8 cellular contexts compared by ENCODE assay signal in the genomic region with DNA sequence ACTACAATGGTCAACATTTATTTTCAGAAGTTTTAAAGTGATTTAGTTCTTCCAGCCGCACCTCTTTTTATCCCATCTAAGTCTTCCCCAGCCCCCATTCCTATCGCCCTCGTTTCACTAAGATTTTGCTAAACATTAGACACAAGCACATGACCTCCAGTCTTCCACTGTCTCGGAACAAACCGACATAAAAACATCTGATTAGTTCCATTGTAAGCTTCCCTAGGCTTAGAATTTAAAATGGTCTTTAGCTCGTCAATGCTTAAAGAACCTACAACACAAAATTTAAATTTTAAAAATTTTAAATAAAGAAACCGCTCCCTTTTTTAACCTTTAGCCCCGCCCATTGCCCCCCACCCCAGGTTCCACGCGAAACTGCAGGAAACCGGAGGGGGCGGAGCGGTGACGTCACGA. TPM values are rescaled to one million over a fixed set of nuclear protein-coding genes. Genes with fewer than 3 reads are reported as not detected.
DNase-seq lines count a peak whose midpoint lies in the region; ATAC-seq and TF ChIP-seq lines count a peak whose summit lies in the region.

No MANE protein-coding gene starts in this region.

- no peak for TF ChIP-seq CTCF in HFFc6 (IDR thresholded peaks at IDR 0.05)

- peak overlapping the region; percentile 90; the same call in 1 of the 2 replicates for H3K4me3 ChIP-seq in iPS-18c (ENCODE audit: insufficient read depth, low read depth, low read length)

- H3K9me3 ChIP-seq in iPS-18c (ENCODE audit: control insufficient read depth, insufficient read depth, low read length) = peaks cover 3% of the 10 kb centered on the region

- peaks cover 27% of the 10 kb centered on the region for H3K4me1 Mint-ChIP-seq in HFFc6 (ENCODE audit: low read depth)
- peaks cover 24% of the 10 kb centered on the region for H3K4me1 Mint-ChIP-seq in activated naive CD8-positive, alpha-beta T cell treated with anti-CD3 and anti-CD28 coated beads, Interleukin-2, amount 10 ng/mL, durations not matched to agents 7 days and 5 days

- DNase-seq in HFFc6 (no peak), NCI-H82 (lab: John Stamatoyannopoulos, UW) (peak; percentile 89), iPS-NIHi11 (ENCODE audit: low spot score) (no peak), DMS79 (lab: John Stamatoyannopoulos, UW) (no peak)
- no peak for DNase-seq in activated naive CD8-positive, alpha-beta T cell treated with anti-CD3 and anti-CD28 coated beads, Interleukin-2, amount 10 ng/mL, durations not matched to agents 7 days and 5 days
- DNase-seq in stimulated activated CD8-positive, alpha-beta memory T cell treated with anti-CD3 and anti-CD28 coated beads, Interleukin-12 subunit alpha, Interleukin-12 subunit beta, amount 100 ng/mL, for 24 hours (ENCODE audit: extremely low read depth) = peak; percentile 90

- H3K4me3 Mint-ChIP-seq in HFFc6 = peak overlapping the region; percentile 93
- peak overlapping the region; percentile 87 for H3K4me3 Mint-ChIP-seq in activated naive CD8-positive, alpha-beta T cell treated with anti-CD3 and anti-CD28 coated beads, Interleukin-2, amount 10 ng/mL, durations not matched to agents 7 days and 5 days

- peaks cover 12% of the 10 kb centered on the region for H3K27me3 Mint-ChIP-seq in HFFc6 (ENCODE audit: insufficient read depth)
- H3K27me3 Mint-ChIP-seq in activated naive CD8-positive, alpha-beta T cell treated with anti-CD3 and anti-CD28 coated beads, Interleukin-2, amount 10 ng/mL, durations not matched to agents 7 days and 5 days = peaks cover 2% of the 10 kb centered on the region

- POLR2A ChIA-PET in activated naive CD8-positive, alpha-beta T cell treated with anti-CD3 and anti-CD28 coated beads, Interleukin-2, amount 10 ng/mL, durations not matched to agents 7 days and 5 days (lab: Charles Lee) = interaction anchor here (0.7 to 5.4 kb wide), 10 partner anchors 13 to 820 kb away, joined by 3 to 46 read pairs (median 4); partner anchors contain the start of genes EIF2A, GPR171, SELENOT and SERP1

- peak overlapping the region; percentile 98 for H3K27ac Mint-ChIP-seq in HFFc6
- peak overlapping the region; percentile 92 for H3K27ac Mint-ChIP-seq in activated naive CD8-positive, alpha-beta T cell treated with anti-CD3 and anti-CD28 coated beads, Interleukin-2, amount 10 ng/mL, durations not matched to agents 7 days and 5 days

- peaks cover 37% of the 10 kb centered on the region for H3K36me3 Mint-ChIP-seq in HFFc6 (ENCODE audit: low read depth)
- peaks cover 3% of the 10 kb centered on the region for H3K36me3 Mint-ChIP-seq in activated naive CD8-positive, alpha-beta T cell treated with anti-CD3 and anti-CD28 coated beads, Interleukin-2, amount 10 ng/mL, durations not matched to agents 7 days and 5 days

- peak; percentile 7 for ATAC-seq in GM18499 (IDR thresholded peaks at IDR 0.05; ENCODE audit: insufficient read depth, unreplicated experiment)
- ATAC-seq in activated naive CD8-positive, alpha-beta T cell treated with anti-CD3 and anti-CD28 coated beads, Interleukin-2, amount 10 ng/mL, durations not matched to agents 7 days and 5 days (ENCODE audit: low read depth) = no peak

- peaks cover 3% of the 10 kb centered on the region; the same call in 1 of the 2 replicates for H3K9me3 Mint-ChIP-seq in HFFc6
- H3K9me3 Mint-ChIP-seq in activated naive CD8-positive, alpha-beta T cell treated with anti-CD3 and anti-CD28 coated beads, Interleukin-2, amount 10 ng/mL, durations not matched to agents 7 days and 5 days = no peaks in the 10 kb centered on the region

RNA-seq across cellular contexts. Expression of gene TSC22D2, which starts 0.3 kb away (rescaled TPM):
- total RNA-seq in HFFc6 (2021; fragmentation: NEBNext Ultra II Directional; extraction: Animal tissue kit (Norgen Biotek cat#: 25700)) = 10 to 100 TPM; 56.8 to 81.2 (median 63.0) TPM
- 10 to 100 TPM; 15.5 to 15.8 TPM for total RNA-seq in activated naive CD8-positive, alpha-beta T cell treated with anti-CD3 and anti-CD28 coated beads, Interleukin-2, amount 10 ng/mL, durations not matched to agents 7 days and 5 days

Comparison
In these comparisons a context has a peak if more than half of its experiments do, and no peak if none do; other contexts are left out.
1. DNase-seq: peak in NCI-H82 (single experiment) and stimulated activated CD8-positive, alpha-beta memory T cell treated with anti-CD3 and anti-CD28 coated beads, Interleukin-12 subunit alpha, Interleukin-12 subunit beta, amount 100 ng/mL, for 24 hours (single experiment); none in HFFc6 (single experiment), activated naive CD8-positive, alpha-beta T cell treated with anti-CD3 and anti-CD28 coated beads, Interleukin-2, amount 10 ng/mL, durations not matched to agents 7 days and 5 days (single experiment), iPS-NIHi11 (single experiment) and DMS79 (single experiment).